Comparison of ENCODE assay signal across 1 cellular context in genomic region chr14:58772814-58773620, GRCh38.
TF ChIP-seq lines count a peak whose summit lies in the region.

No MANE protein-coding gene starts in this region.

TF ChIP-seq in HEK293, 187 proteins besides CTCF, POLR2A, EP300 and RAD21 (continued from another document and continues in another):
- TF ChIP-seq, protein P1, sequence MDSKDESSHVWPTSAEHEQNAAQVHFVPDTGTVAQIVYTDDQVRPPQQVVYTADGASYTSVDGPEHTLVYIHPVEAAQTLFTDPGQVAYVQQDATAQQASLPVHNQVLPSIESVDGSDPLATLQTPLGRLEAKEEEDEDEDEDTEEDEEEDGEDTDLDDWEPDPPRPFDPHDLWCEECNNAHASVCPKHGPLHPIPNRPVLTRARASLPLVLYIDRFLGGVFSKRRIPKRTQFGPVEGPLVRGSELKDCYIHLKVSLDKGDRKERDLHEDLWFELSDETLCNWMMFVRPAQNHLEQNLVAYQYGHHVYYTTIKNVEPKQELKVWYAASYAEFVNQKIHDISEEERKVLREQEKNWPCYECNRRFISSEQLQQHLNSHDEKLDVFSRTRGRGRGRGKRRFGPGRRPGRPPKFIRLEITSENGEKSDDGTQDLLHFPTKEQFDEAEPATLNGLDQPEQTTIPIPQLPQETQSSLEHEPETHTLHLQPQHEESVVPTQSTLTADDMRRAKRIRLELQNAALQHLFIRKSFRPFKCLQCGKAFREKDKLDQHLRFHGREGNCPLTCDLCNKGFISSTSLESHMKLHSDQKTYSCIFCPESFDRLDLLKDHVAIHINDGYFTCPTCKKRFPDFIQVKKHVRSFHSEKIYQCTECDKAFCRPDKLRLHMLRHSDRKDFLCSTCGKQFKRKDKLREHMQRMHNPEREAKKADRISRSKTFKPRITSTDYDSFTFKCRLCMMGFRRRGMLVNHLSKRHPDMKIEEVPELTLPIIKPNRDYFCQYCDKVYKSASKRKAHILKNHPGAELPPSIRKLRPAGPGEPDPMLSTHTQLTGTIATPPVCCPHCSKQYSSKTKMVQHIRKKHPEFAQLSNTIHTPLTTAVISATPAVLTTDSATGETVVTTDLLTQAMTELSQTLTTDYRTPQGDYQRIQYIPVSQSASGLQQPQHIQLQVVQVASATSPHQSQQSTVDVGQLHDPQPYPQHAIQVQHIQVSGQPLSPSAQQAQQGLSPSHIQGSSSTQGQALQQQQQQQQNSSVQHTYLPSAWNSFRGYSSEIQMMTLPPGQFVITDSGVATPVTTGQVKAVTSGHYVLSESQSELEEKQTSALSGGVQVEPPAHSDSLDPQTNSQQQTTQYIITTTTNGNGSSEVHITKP (tag by site-specific recombination; IDR thresholded peaks at IDR 0.05), result peak; percentile 63
- peak; percentile 62 for TF ChIP-seq PRDM6 (tag by site-specific recombination; IDR thresholded peaks at IDR 0.05)
- 0 out of 2 replicates have a peak, but pooled peaks have one; percentile 5 for TF ChIP-seq EGR2 (tag by site-specific recombination; IDR thresholded peaks at IDR 0.05; ENCODE audit: low read depth)
- TF ChIP-seq ZNF362 (tag by site-specific recombination; IDR thresholded peaks at IDR 0.05), result no peak
- TF ChIP-seq ZNF513 (tag by site-specific recombination; IDR thresholded peaks at IDR 0.05), result no peak
- TF ChIP-seq ZNF248 (tag by site-specific recombination; IDR thresholded peaks at IDR 0.05), result no peak
- TF ChIP-seq ZBTB11 (tag by site-specific recombination; conservative IDR thresholded peaks at IDR 0.05; ENCODE audit: low read depth), result no peak
- TF ChIP-seq GLIS1 (tag by site-specific recombination; IDR thresholded peaks at IDR 0.05), result peak; percentile 93
- peak; percentile 4; the same call in 1 of the 2 replicates for TF ChIP-seq ZNF335 (tag by site-specific recombination; conservative IDR thresholded peaks at IDR 0.05)
- TF ChIP-seq ZBTB1 (tag by site-specific recombination; IDR thresholded peaks at IDR 0.05), result no peak
- no peak for TF ChIP-seq HOXA7 (CRISPR knock-in tag; IDR thresholded peaks at IDR 0.05; ENCODE audit: borderline replicate concordance)
- TF ChIP-seq ZNF645 (tag by site-specific recombination; IDR thresholded peaks at IDR 0.05), result no peak
- TF ChIP-seq KLF17 (tag by site-specific recombination; IDR thresholded peaks at IDR 0.05), result no peak
- no peak for TF ChIP-seq ZFHX2 (tag by site-specific recombination; conservative IDR thresholded peaks at IDR 0.05)
- TF ChIP-seq ZNF830 (tag by site-specific recombination; IDR thresholded peaks at IDR 0.05; ENCODE audit: low read depth), result no peak
- TF ChIP-seq, protein P2, sequence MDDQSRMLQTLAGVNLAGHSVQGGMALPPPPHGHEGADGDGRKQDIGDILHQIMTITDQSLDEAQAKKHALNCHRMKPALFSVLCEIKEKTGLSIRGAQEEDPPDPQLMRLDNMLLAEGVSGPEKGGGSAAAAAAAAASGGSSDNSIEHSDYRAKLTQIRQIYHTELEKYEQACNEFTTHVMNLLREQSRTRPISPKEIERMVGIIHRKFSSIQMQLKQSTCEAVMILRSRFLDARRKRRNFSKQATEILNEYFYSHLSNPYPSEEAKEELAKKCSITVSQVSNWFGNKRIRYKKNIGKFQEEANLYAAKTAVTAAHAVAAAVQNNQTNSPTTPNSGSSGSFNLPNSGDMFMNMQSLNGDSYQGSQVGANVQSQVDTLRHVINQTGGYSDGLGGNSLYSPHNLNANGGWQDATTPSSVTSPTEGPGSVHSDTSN (CRISPR knock-in tag; IDR thresholded peaks at IDR 0.05), result no peak
- peak; percentile 95 for TF ChIP-seq ZIC2 (tag by site-specific recombination; IDR thresholded peaks at IDR 0.05)
- TF ChIP-seq ZSCAN16 (tag by site-specific recombination; IDR thresholded peaks at IDR 0.05), result no peak
- no peak for TF ChIP-seq ZNF785 (tag by site-specific recombination; IDR thresholded peaks at IDR 0.05)
- TF ChIP-seq ZNF473 (tag by site-specific recombination; IDR thresholded peaks at IDR 0.05), result no peak
- no peak for TF ChIP-seq ZNF350 (tag by site-specific recombination; IDR thresholded peaks at IDR 0.05)
- no peak for TF ChIP-seq ZNF521 (tag by site-specific recombination; IDR thresholded peaks at IDR 0.05)
- TF ChIP-seq ZNF169 (tag by site-specific recombination; IDR thresholded peaks at IDR 0.05), result no peak
- TF ChIP-seq ZNF19 (tag by site-specific recombination; IDR thresholded peaks at IDR 0.05; ENCODE audit: low read depth), result no peak
- peak; percentile 25; the same call in 1 of the 2 replicates for TF ChIP-seq ZNF398 (tag by site-specific recombination; IDR thresholded peaks at IDR 0.05)
- no peak for TF ChIP-seq KLF10 (tag by site-specific recombination; IDR thresholded peaks at IDR 0.05)
- no peak for TF ChIP-seq PRDM1 (tag by site-specific recombination; IDR thresholded peaks at IDR 0.05)
- TF ChIP-seq YY1 (tag by site-specific recombination; IDR thresholded peaks at IDR 0.05), result no peak
- TF ChIP-seq ZNF132 (tag by site-specific recombination; IDR thresholded peaks at IDR 0.05; ENCODE audit: borderline replicate concordance), result no peak
- no peak for TF ChIP-seq ZNF138 (tag by site-specific recombination; IDR thresholded peaks at IDR 0.05; ENCODE audit: borderline replicate concordance)
- TF ChIP-seq ZNF626 (tag by site-specific recombination; IDR thresholded peaks at IDR 0.05), result no peak
- TF ChIP-seq, protein P3, sequence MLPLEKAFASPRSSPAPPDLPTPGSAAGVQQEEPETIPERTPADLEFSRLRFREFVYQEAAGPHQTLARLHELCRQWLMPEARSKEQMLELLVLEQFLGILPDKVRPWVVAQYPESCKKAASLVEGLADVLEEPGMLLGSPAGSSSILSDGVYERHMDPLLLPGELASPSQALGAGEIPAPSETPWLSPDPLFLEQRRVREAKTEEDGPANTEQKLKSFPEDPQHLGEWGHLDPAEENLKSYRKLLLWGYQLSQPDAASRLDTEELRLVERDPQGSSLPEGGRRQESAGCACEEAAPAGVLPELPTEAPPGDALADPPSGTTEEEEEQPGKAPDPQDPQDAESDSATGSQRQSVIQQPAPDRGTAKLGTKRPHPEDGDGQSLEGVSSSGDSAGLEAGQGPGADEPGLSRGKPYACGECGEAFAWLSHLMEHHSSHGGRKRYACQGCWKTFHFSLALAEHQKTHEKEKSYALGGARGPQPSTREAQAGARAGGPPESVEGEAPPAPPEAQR (tag by site-specific recombination; IDR thresholded peaks at IDR 0.05), result no peak
- TF ChIP-seq SP2 (tag by site-specific recombination; IDR thresholded peaks at IDR 0.05), result no peak
- TF ChIP-seq BCL6B (tag by site-specific recombination; IDR thresholded peaks at IDR 0.05), result no peak
- TF ChIP-seq ZNF529 (tag by site-specific recombination; IDR thresholded peaks at IDR 0.05; ENCODE audit: insufficient replicate concordance), result no peak
- TF ChIP-seq ZNF426 (tag by site-specific recombination; IDR thresholded peaks at IDR 0.05), result no peak
- no peak for TF ChIP-seq ZNF274 (IDR thresholded peaks at IDR 0.05; ENCODE audit: low read length)
- TF ChIP-seq ZNF274 (tag by site-specific recombination; IDR thresholded peaks at IDR 0.05; ENCODE audit: borderline replicate concordance), result no peak
- TF ChIP-seq ZNF324 (tag by site-specific recombination; IDR thresholded peaks at IDR 0.05), result no peak
